8 cellular contexts compared by ENCODE assay signal in genomic region chr1:62175568-62176179, GRCh38. TPM values are rescaled to one million over a fixed set of nuclear protein-coding genes. Genes with fewer than 3 reads are reported as not detected.
DNase-seq lines count a peak whose midpoint lies in the region; ATAC-seq and TF ChIP-seq lines count a peak whose summit lies in the region.

No MANE protein-coding gene starts in this region.

- H3K4me2 ChIP-seq in KMS-11, result no peak overlapping the region

- no peak for TF ChIP-seq POLR2A in breast epithelium (IDR thresholded peaks at IDR 0.05)

- H2AFZ ChIP-seq in KMS-11 (ENCODE audit: low read depth), result no peak overlapping the region

- no peak overlapping the region for H3K4me3 ChIP-seq in KMS-11 (IDR thresholded peaks at IDR 0.05; ENCODE audit: insufficient read depth, low read depth, low read length)
- no peak overlapping the region for H3K4me3 ChIP-seq in breast epithelium
- H3K4me3 ChIP-seq in left lung, result no peak overlapping the region

- peaks cover 4% of the 10 kb centered on the region for H3K4me1 ChIP-seq in KMS-11 (ENCODE audit: low read depth, poor library complexity, severe bottlenecking)
- H3K4me1 ChIP-seq in breast epithelium, result no peaks in the 10 kb centered on the region
- H3K4me1 ChIP-seq in left lung, result no peaks in the 10 kb centered on the region

- H3K9me3 ChIP-seq in breast epithelium (no peaks in the 10 kb centered on the region), left lung (no peaks in the 10 kb centered on the region)

- no peak overlapping the region for H3K27ac ChIP-seq in KMS-11
- H3K27ac ChIP-seq in breast epithelium, result no peak overlapping the region
- H3K27ac ChIP-seq in left lung, result no peak overlapping the region
- H3K27ac ChIP-seq in substantia nigra (ENCODE audit: low read depth, low read length, poor library complexity, severe bottlenecking), result no peak overlapping the region

- peak; percentile 31 for DNase-seq in activated gamma-delta T cell treated with Interleukin-2 at 50 U/mL for 16 hours
- no peak for DNase-seq in activated gamma-delta T cell (lab: John Stamatoyannopoulos, UW)
- DNase-seq in RKO (ENCODE audit: low spot score), result peak; percentile 59
- no peak for DNase-seq in breast epithelium (ENCODE audit: low spot score in 2 of 2)
- no peak for DNase-seq in left lung
- peak in 25 of 49 donors; percentile 0 to 29 (median 6) for DNase-seq in substantia nigra (lab: John Stamatoyannopoulos, UW)

- intact Hi-C loops in breast epithelium (cut with DNase I; ENCODE audit: low total_unique reads), result loop anchor here (10.0 kb wide), 1 partner anchor 229 kb away; no protein-coding TSS in a partner anchor
- intact Hi-C loops in left lung (cut with DNase I), result loop anchor here (2.0 to 10.0 kb wide), 3 partner anchors 229 to 569 kb away; no protein-coding TSS in a partner anchor

- no peaks in the 10 kb centered on the region for H4K20me1 ChIP-seq in KMS-11 (ENCODE audit: insufficient read depth)

- no peaks in the 10 kb centered on the region for H3K27me3 ChIP-seq in KMS-11 (ENCODE audit: insufficient read depth, low read depth)
- no peaks in the 10 kb centered on the region for H3K27me3 ChIP-seq in breast epithelium
- no peaks in the 10 kb centered on the region for H3K27me3 ChIP-seq in left lung

- H3K79me2 ChIP-seq in KMS-11 (ENCODE audit: insufficient read depth, low read depth), result no peaks in the 10 kb centered on the region

- H3K36me3 ChIP-seq in KMS-11 (ENCODE audit: insufficient read depth) (no peaks in the 10 kb centered on the region), breast epithelium (no peaks in the 10 kb centered on the region), left lung (no peaks in the 10 kb centered on the region)

- ATAC-seq in left lung (peak; percentile 83), HG02623 (IDR thresholded peaks at IDR 0.05; ENCODE audit: unreplicated experiment) (no peak)

- no peak overlapping the region for H3K9ac ChIP-seq in KMS-11

- peak; percentile 67 for TF ChIP-seq CTCF in KMS-11 (conservative IDR thresholded peaks at IDR 0.05; ENCODE audit: low read depth, low read length)
- peak; percentile 59 to 81 (median 74) for TF ChIP-seq CTCF in breast epithelium (IDR thresholded peaks at IDR 0.05)
- peak; percentile 52 to 72 for TF ChIP-seq CTCF in left lung (IDR thresholded peaks at IDR 0.05)

RNA-seq across cellular contexts. Expression of gene L1TD1, which starts 19.0 kb away (rescaled TPM):
- under 1 TPM; 0.16 to 0.66 (median 0.59) TPM for total RNA-seq in breast epithelium
- total RNA-seq in left lung, result 1 to 10 TPM in 1 of 2 donors, under 1 TPM in 1; 0.93 to 1.3 TPM

Comparison
In these comparisons a context has a peak if more than half of its experiments do, and no peak if none do; other contexts are left out.
1. DNase-seq: peak in activated gamma-delta T cell treated with Interleukin-2 at 50 U/mL for 16 hours (single experiment), RKO (single experiment) and substantia nigra (25 of 49); none in activated gamma-delta T cell (single experiment), breast epithelium (0 of 2) and left lung (0 of 2).
2. Peak in every context shown above with its lines, with median percentiles within 50 percentile points of each other: CTCF ChIP-seq.